ENCODE assay signal across 23 cellular contexts in genomic region chr5:143129203-143129602, GRCh38.
"Had no signal": no experiment of that assay in that cellular context is flagged by ENCODE, and none has a peak within 500 bp of the region (broad histone marks: within the 10 kb centered on the region; RNA-seq: fewer than 3 reads in every experiment).

No MANE protein-coding gene starts in this region.

- H3K9me3 ChIP-seq: esophagus muscularis mucosa, left lung, mucosa of descending colon, pancreas, prostate gland, thoracic aorta, uterus had no signal

- ATAC-seq: activated CD8-positive, alpha-beta T cell treated with anti-CD3 and anti-CD28 coated beads for 36 hours; activated naive CD8-positive, alpha-beta T cell treated with anti-CD3 and anti-CD28 coated beads, Interleukin-2, amount 50 U/mL, for 24 hours; activated T-cell treated with anti-CD3 and anti-CD28 coated beads, Interleukin-2, amount 50 U/mL, for 4 hours; activated T-helper 17 cell treated with anti-CD3 and anti-CD28 coated beads, Interleukin-2, amount 50 U/mL, for 72 hours; foreskin keratinocyte; left lung; pancreas had no signal

- H3K27ac ChIP-seq: foreskin keratinocyte, left lung, pancreas, thoracic aorta had no signal

- H3K27me3 ChIP-seq: esophagus muscularis mucosa, foreskin keratinocyte, left lung, pancreas, uterus had no signal

- H3K4me1 ChIP-seq: pancreas had no signal

- H3K36me3 ChIP-seq: pancreas, prostate gland, thoracic aorta, uterus had no signal

- DNase-seq: activated CD4-positive, alpha-beta T cell treated with anti-CD3 and anti-CD28 coated beads, Interleukin-2, amount 50 U/mL, for 1 hour; activated CD4-positive, CD25-positive, alpha-beta regulatory T cell treated with anti-CD3 and anti-CD28 coated beads, Interleukin-2, amount 50 U/mL, for 72 hours; activated CD8-positive, alpha-beta T cell treated with anti-CD3 and anti-CD28 coated beads for 36 hours; activated naive CD8-positive, alpha-beta T cell treated with anti-CD3 and anti-CD28 coated beads, Interleukin-2, amount 50 U/mL, for 24 hours; activated T-cell treated with anti-CD3 and anti-CD28 coated beads, Interleukin-2, amount 50 U/mL, for 4 hours; amygdala; central memory CD4-positive, alpha-beta T cell; endodermal cell; foreskin keratinocyte; kidney glomerular epithelial cell; left lung; mucosa of descending colon; naive B cell; nephron progenitor cell; pancreas; stimulated activated CD4-positive, alpha-beta T cell treated with anti-CD3 and anti-CD28 coated beads, Interleukin-12 subunit alpha, Interleukin-12 subunit beta, amount 100 ng/mL, for 4 hours; stimulated activated CD4-positive, alpha-beta T cell treated with anti-CD3 and anti-CD28 coated beads, Interleukin-4, amount 100 ng/mL, for 1 hour; T-helper 1 cell; uterus had no signal

- H3K4me3 ChIP-seq: esophagus muscularis mucosa, left lung, mucosa of descending colon, pancreas, prostate gland, thoracic aorta, uterus had no signal
